In the genomic region with DNA sequence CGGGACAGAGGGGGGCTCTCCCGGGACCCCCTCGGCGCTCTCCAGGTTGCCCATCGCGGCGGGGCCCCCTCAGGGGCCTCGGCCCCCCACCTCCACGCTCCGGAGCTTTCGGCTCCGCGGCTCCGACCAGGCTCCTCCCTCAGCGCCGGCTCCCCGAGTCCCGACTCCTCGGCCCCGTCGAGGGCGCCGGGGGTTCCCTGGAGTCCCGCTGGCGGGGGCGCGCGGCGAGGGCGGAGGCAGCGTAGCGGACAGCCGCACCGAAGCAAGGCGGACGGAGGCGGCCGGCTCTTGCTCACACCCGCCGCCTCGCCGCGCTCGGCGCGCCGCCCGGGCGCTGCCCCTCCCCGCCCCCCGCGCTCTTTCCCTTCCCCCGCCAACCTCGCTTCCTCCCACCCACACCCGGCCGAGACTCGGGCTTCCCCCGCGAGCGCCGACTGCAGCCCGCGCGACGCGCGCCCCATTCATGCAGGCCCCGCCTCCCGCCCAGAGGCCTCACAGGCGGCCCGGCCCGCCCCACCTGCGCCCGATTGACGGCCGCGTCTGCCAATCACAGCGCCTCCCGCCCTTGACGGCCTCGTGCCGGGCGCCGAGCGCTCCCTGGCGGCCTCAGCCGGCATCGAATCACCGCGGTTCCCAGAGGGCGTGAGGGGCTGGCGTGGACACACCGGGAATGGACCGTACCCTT, we compare ENCODE assay signal across 8 cellular contexts. TPM values are rescaled to one million over a fixed set of nuclear protein-coding genes. Genes with fewer than 3 reads are reported as not detected.
DNase-seq lines count a peak whose midpoint lies in the region; ATAC-seq, FAIRE-seq and TF ChIP-seq lines count a peak whose summit lies in the region.

A gene with protein sequence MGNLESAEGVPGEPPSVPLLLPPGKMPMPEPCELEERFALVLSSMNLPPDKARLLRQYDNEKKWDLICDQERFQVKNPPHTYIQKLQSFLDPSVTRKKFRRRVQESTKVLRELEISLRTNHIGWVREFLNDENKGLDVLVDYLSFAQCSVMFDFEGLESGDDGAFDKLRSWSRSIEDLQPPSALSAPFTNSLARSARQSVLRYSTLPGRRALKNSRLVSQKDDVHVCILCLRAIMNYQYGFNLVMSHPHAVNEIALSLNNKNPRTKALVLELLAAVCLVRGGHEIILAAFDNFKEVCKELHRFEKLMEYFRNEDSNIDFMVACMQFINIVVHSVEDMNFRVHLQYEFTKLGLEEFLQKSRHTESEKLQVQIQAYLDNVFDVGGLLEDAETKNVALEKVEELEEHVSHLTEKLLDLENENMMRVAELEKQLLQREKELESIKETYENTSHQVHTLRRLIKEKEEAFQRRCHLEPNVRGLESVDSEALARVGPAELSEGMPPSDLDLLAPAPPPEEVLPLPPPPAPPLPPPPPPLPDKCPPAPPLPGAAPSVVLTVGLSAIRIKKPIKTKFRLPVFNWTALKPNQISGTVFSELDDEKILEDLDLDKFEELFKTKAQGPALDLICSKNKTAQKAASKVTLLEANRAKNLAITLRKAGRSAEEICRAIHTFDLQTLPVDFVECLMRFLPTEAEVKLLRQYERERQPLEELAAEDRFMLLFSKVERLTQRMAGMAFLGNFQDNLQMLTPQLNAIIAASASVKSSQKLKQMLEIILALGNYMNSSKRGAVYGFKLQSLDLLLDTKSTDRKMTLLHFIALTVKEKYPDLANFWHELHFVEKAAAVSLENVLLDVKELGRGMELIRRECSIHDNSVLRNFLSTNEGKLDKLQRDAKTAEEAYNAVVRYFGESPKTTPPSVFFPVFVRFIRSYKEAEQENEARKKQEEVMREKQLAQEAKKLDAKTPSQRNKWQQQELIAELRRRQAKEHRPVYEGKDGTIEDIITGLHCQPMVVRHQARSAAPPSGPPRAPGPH (minus strand): TSS at position 279 of the 685 bp plus-strand sequence. CDS start 225 bp downstream, at position 54.

- no peak within 1 kb of the TSS for H2BK5ac ChIP-seq in H1 (ENCODE audit: low read depth, low read length)

- TF ChIP-seq EP300 in H1 (IDR thresholded peaks at IDR 0.05; ENCODE audit: borderline replicate concordance in 1 of 2, low read depth in 2 of 2, low read length in 2 of 2) = no peak

- DNase-seq in Caco-2 (peak; percentile 96 to 100), HTR-8/SVneo (ENCODE audit: insufficient read length, low spot score) (peak; percentile 95), NOMO-1 (lab: John Stamatoyannopoulos, UW; ENCODE audit: unreplicated experiment in 2 of 2) (peak; percentile 90 to 98), H1 (ENCODE audit: low read depth in 1 of 2, low spot score in 2 of 2) (peak; percentile 77 to 99), mesenteric fat pad (ENCODE audit: low spot score) (peak; percentile 100)
- DNase-seq in activated CD8-positive, alpha-beta memory T cell treated with anti-CD3 and anti-CD28 coated beads for 48 hours (ENCODE audit: low read depth in 2 of 3, low spot score in 2 of 3) = peak; percentile 97 to 99 (median 98)
- DNase-seq in stimulated activated CD8-positive, alpha-beta memory T cell treated with anti-CD3 and anti-CD28 coated beads, Interleukin-15, amount 100 ng/mL, for 24 hours (ENCODE audit: low read depth) = peak; percentile 98

- no peaks in the 10 kb centered on the region for H3K9me3 Mint-ChIP-seq in Caco-2 (ENCODE audit: unreplicated experiment)

- H3K4me2 ChIP-seq in H1 (ENCODE audit: insufficient read depth in 1 of 2, low read depth in 2 of 2, low read length in 2 of 2) = peak within 1 kb of the TSS; percentile 64 to 90

- H3K4me1 Mint-ChIP-seq in Caco-2 (ENCODE audit: low read depth, unreplicated experiment) = peaks cover 6% of the 10 kb centered on the region

- TF ChIP-seq POLR2A in H1 (IDR thresholded peaks at IDR 0.05; ENCODE audit: control extremely low read depth in 1 of 2, low read depth in 2 of 2, low read length in 2 of 2) = peak in 1 of 2 experiments; percentile 45; a peak in 2 of 3 replicates

- H2AK5ac ChIP-seq in H1 (ENCODE audit: low read depth, low read length) = no peak within 1 kb of the TSS

- H3K4me3 Mint-ChIP-seq in Caco-2 (ENCODE audit: unreplicated experiment) = peak within 1 kb of the TSS; percentile 83

- POLR2A ChIA-PET in Caco-2 (lab: Charles Lee) = interaction anchor here (0.7 kb wide), 1 partner anchor 34 kb away, joined by 3 read pairs; no protein-coding TSS in a partner anchor
- POLR2A ChIA-PET in H1 (lab: Charles Lee; ENCODE audit: partially characterized antibody) = interaction anchor here (0.6 to 6.2 kb wide), 14 partner anchors 10 to 121 kb away, joined by 3 to 34 read pairs (median 5); partner anchors contain the start of genes NCKAP5L and TMBIM6

- H3K9me3 ChIP-seq in Caco-2 (no peaks in the 10 kb centered on the region), H1 (ENCODE audit: insufficient read depth in 2 of 2, low read depth in 1 of 2, low read length in 1 of 2) (no peaks in the 10 kb centered on the region)

- H3K18ac ChIP-seq in H1 (ENCODE audit: extremely low read depth, low read length) = no peak within 1 kb of the TSS; the same call in 1 of the 2 replicates

- no peaks in the 10 kb centered on the region for H3K27me3 ChIP-seq in Caco-2 (replicated peaks; ENCODE audit: control insufficient read depth, insufficient read depth, low read length)
- H3K27me3 ChIP-seq in H1 (replicated peaks in 1 of 4; ENCODE audit: control insufficient read depth in 3 of 4, extremely low read depth in 1 of 4, insufficient read depth in 3 of 4, low read length in 3 of 4) = peaks cover 1 to 9% (median 6%) of the 10 kb centered on the region in 4 experiments

- H3K4me3 ChIP-seq in Caco-2 (ENCODE audit: low read depth, low read length) (peak within 1 kb of the TSS; percentile 76), H1 (ENCODE audit: extremely low read depth in 1 of 4, insufficient read depth in 2 of 4, low read depth in 3 of 4, low read length in 4 of 4) (peak within 1 kb of the TSS; percentile 53 to 82 (median 75))

- H3K9ac ChIP-seq in H1 (replicated peaks in 1 of 4; ENCODE audit: extremely low read depth in 1 of 4, low read depth in 3 of 4, low read length in 3 of 4) = peak within 1 kb of the TSS; percentile 58 to 80 (median 64); a peak in 6 of 7 replicates

- peak; percentile 76 for ATAC-seq in GM21367 (IDR thresholded peaks at IDR 0.05; ENCODE audit: unreplicated experiment)

- H3K79me1 ChIP-seq in H1 (ENCODE audit: low read depth, low read length) = no peaks in the 10 kb centered on the region; the same call in 1 of the 2 replicates

- no peaks in the 10 kb centered on the region for H3K36me3 ChIP-seq in Caco-2 (ENCODE audit: control insufficient read depth, insufficient read depth, low read length)
- H3K36me3 ChIP-seq in H1 (ENCODE audit: control insufficient read depth in 2 of 4, insufficient read depth in 4 of 4, low read length in 3 of 4) = no peaks in the 10 kb centered on the region

- H3K23me2 ChIP-seq in H1 (ENCODE audit: low read depth, low read length) = peaks cover 10% of the 10 kb centered on the region

- peaks cover 13% of the 10 kb centered on the region for H3K27me3 Mint-ChIP-seq in Caco-2 (ENCODE audit: insufficient read depth, unreplicated experiment)

- H4K20me1 ChIP-seq in H1 (replicated peaks in 1 of 2; ENCODE audit: control insufficient read depth in 1 of 2, insufficient read depth in 2 of 2, low read length in 2 of 2) = peaks cover 3 to 10% of the 10 kb centered on the region in 2 experiments

- BruUV-seq in Caco-2 (replicated peaks; lab: Mats Ljungman, UMichigan) = no TSS peak

- peak within 1 kb of the TSS; percentile 0 for H3K4ac ChIP-seq in H1 (replicated peaks; ENCODE audit: insufficient read length, low read depth, low read length)

- TF ChIP-seq CTCF in Caco-2 (IDR thresholded peaks at IDR 0.05; ENCODE audit: insufficient read depth in 1 of 2, low read depth in 1 of 2, low read length in 1 of 2, severe bottlenecking in 1 of 2, unreplicated experiment in 1 of 2) (peak; percentile 95 to 96), H1 (IDR thresholded peaks at IDR 0.05; ENCODE audit: control extremely low read depth in 1 of 3, insufficient read depth in 1 of 3, low read depth in 1 of 3, low read length in 3 of 3) (peak; percentile 87 to 96 (median 88))

- no peak within 1 kb of the TSS for H2BK120ac ChIP-seq in H1 (replicated peaks; ENCODE audit: low read depth, low read length)

- H2BK20ac ChIP-seq in H1 (ENCODE audit: low read length) = no peak within 1 kb of the TSS

- CTCF ChIA-PET in Caco-2 (lab: Charles Lee) = interaction anchor here (0.7 to 2.2 kb wide), 8 partner anchors 17 to 127 kb away, joined by 3 to 13 read pairs (median 3); partner anchors contain the start of gene TMBIM6
- CTCF ChIA-PET in H1 (lab: Charles Lee; ENCODE audit: partially characterized antibody) = interaction anchor here (0.6 to 10.3 kb wide), 19 partner anchors 10 to 205 kb away, joined by 3 to 222 read pairs (median 5); no protein-coding TSS in a partner anchor

- H3K4me1 ChIP-seq in Caco-2 (peaks cover 5% of the 10 kb centered on the region; the same call in 1 of the 2 replicates), H1 (replicated peaks in 1 of 4; ENCODE audit: control insufficient read depth in 3 of 4, insufficient read depth in 4 of 4, low read length in 3 of 4) (peaks cover 3 to 27% (median 8%) of the 10 kb centered on the region in 4 experiments)

- H4K8ac ChIP-seq in H1 (ENCODE audit: extremely low read depth, insufficient read depth, low read length) = peak within 1 kb of the TSS; percentile 94

- FAIRE-seq in HTR-8/SVneo (lab: Jason Lieb, UNC) (no peak), H1 (lab: Jason Lieb, UNC) (no peak)

- H4K5ac ChIP-seq in H1 (ENCODE audit: insufficient read length, low read depth, low read length) = peak within 1 kb of the TSS; percentile 19

- H3K14ac ChIP-seq in H1 (ENCODE audit: insufficient read length) = no peak within 1 kb of the TSS

- 5% methylated on average over 24 of the region's 94 CpGs; no CpG with 5 or more reads in 1 of the 2 experiments for WGBS in H1 (ENCODE audit: extremely low coverage in 1 of 2, insufficient coverage in 1 of 2, insufficient read length in 1 of 2, insufficient replicate concordance in 2 of 2, low coverage in 1 of 2, low lambda C conversion rate in 2 of 2, missing lambda C conversion rate in 1 of 2), 2 experiments

- no peak within 1 kb of the TSS for H3K23ac ChIP-seq in H1 (ENCODE audit: insufficient read length)

- peak within 1 kb of the TSS; percentile 65; the same call in 1 of the 2 replicates for H2BK12ac ChIP-seq in H1 (ENCODE audit: low read depth, low read length)

- H3K27ac Mint-ChIP-seq in Caco-2 (ENCODE audit: unreplicated experiment) = peak within 1 kb of the TSS; percentile 3

- 0 out of 2 replicates have a peak within 1 kb of the TSS, but pooled peaks have one; percentile 46 for H2BK15ac ChIP-seq in H1 (ENCODE audit: low read length)

- intact Hi-C loops in Caco-2 (cut with micrococcal nuclease; ENCODE audit: unreplicated experiment) = loop anchor here (1.0 to 2.0 kb wide), 4 partner anchors 34 to 121 kb away; partner anchors contain the start of genes NCKAP5L and TMBIM6

- H3K79me2 ChIP-seq in H1 (ENCODE audit: control insufficient read depth in 1 of 2, insufficient read depth in 2 of 2, low read length in 2 of 2) = peaks cover 9 to 44% of the 10 kb centered on the region in 2 experiments

- H2AFZ ChIP-seq in H1 (ENCODE audit: low read length) = peak within 1 kb of the TSS; percentile 78; the same call in 1 of the 2 replicates

- peak within 1 kb of the TSS; percentile 17 for H3K56ac ChIP-seq in H1 (replicated peaks; ENCODE audit: insufficient read length, low read depth, low read length)

- H3K27ac ChIP-seq in H1 (ENCODE audit: low read depth, low read length) = no peak within 1 kb of the TSS

- peak; percentile 92 to 98 for TF ChIP-seq RAD21 in H1 (IDR thresholded peaks at IDR 0.05 in 1 of 2, conservative IDR thresholded peaks at IDR 0.05 in 1 of 2; ENCODE audit: low read depth in 2 of 2, low read length in 2 of 2)

- peak within 1 kb of the TSS; percentile 71 for H4K91ac ChIP-seq in H1 (replicated peaks; ENCODE audit: insufficient read length, low read length)

- H3K36me3 Mint-ChIP-seq in Caco-2 (ENCODE audit: insufficient read depth, unreplicated experiment) = peaks cover 5% of the 10 kb centered on the region

RNA-seq across cellular contexts. Expression of the gene that starts here (rescaled TPM):
- total RNA-seq in Caco-2 (2022) (9.2 and 10.7 TPM in 2 replicates), mesenteric fat pad (26.4 TPM)
- 27.6 and 29.0 TPM in 2 replicates for total RNA-seq in H1 (2021; fragmentation: NEBNext Ultra II Directional; extraction: Animal tissue kit (Norgen Biotek cat#: 25700))
- polyA plus RNA-seq in H1 (2011; rRNA removed) = 8.6 and 11.4 TPM in 2 replicates
- polyA plus RNA-seq in H1 (2011; cell fraction: cytosol; rRNA removed) = 10.6 TPM
- 32.8 TPM for polyA plus RNA-seq in H1 (2011; cell fraction: nucleus; rRNA removed)
- 12.5 to 15.2 TPM (median 14.4 TPM) in 4 replicates for polyA plus RNA-seq in H1 (2012, experiment 1 of 2)
- polyA plus RNA-seq in H1 (2012, experiment 2 of 2) = 9.2 TPM
- 9.3 TPM for polyA plus RNA-seq in H1 (2013, experiment 1 of 2)
- polyA plus RNA-seq in H1 (2013, experiment 2 of 2) = 9.3 TPM
- polyA minus RNA-seq in H1 (2011; rRNA and poly(A)+ RNA removed) = 27.3 and 32.4 TPM in 2 replicates
- polyA minus RNA-seq in H1 (2011; cell fraction: cytosol; rRNA and poly(A)+ RNA removed) = 17.9 TPM
- polyA minus RNA-seq in H1 (2011; cell fraction: nucleus; rRNA and poly(A)+ RNA removed) = 23.5 TPM
